Comparison of ENCODE assay signal across 16 cellular contexts in the genomic region with DNA sequence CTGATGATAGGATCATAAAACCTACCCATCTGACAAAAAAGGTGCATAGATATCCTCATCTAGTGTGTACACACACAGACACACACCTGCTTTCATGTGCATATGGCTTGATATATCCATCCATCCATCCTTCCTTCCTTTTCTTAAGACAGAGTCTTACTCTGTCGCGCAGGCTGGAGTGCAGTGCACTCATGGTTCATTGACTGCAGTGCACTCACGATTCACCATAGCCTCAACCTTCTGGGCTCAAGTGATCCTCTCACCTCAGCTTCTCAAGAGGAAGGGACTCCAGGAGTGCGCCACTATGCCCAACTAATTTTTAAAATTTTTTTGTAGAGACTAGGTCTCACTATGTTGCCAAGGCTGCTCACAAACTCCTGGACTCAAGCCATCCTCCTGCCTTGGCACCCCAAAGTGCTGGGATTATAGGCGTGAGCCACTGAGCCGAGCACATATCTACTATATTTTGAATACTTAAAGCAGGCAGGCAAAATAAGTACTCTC. TPM values are rescaled to one million over a fixed set of nuclear protein-coding genes. Genes with fewer than 3 reads are reported as not detected.
DNase-seq lines count a peak whose midpoint lies in the region; ATAC-seq and TF ChIP-seq lines count a peak whose summit lies in the region.
"Had no signal": no experiment of that assay in that cellular context is flagged by ENCODE, and none has a peak within 500 bp of the region (broad histone marks: within the 10 kb centered on the region; RNA-seq: fewer than 3 reads in every experiment).

No MANE protein-coding gene starts in this region.

- H3K27ac Mint-ChIP-seq in immature natural killer cell: peak overlapping the region in 5 of 6 donors; percentile 17 to 71 (median 60)

- peaks cover 0 to 12% (median 3%) of the 10 kb centered on the region in 3 donors for H3K36me3 Mint-ChIP-seq in immature natural killer cell

- no peaks in the 10 kb centered on the region for H3K9me3 Mint-ChIP-seq in immature natural killer cell

- peaks cover 0 to 2% (median 1%) of the 10 kb centered on the region in 3 donors for H3K27me3 Mint-ChIP-seq in immature natural killer cell (ENCODE audit: low read depth in 3 of 3)

- H3K4me3 ChIP-seq in cardiac muscle cell (no peak overlapping the region), left ventricle myocardium inferior (no peak overlapping the region), Panc1 (ENCODE audit: low read depth in 2 of 2, low read length in 2 of 2) (no peak overlapping the region), thyroid gland (replicated peaks in 1 of 3) (no peak overlapping the region), foreskin fibroblast (ENCODE audit: low read depth in 1 of 2, low read length in 2 of 2) (no peak overlapping the region)

- peaks cover 51 to 79% of the 10 kb centered on the region in 2 donors for H3K4me1 Mint-ChIP-seq in immature natural killer cell

- H3K36me3 ChIP-seq in cardiac muscle cell (peaks cover 26% of the 10 kb centered on the region), left ventricle myocardium inferior (peaks cover 33% of the 10 kb centered on the region), Panc1 (ENCODE audit: control insufficient read depth, insufficient read depth, low read length) (peaks cover 28% of the 10 kb centered on the region), thyroid gland (peaks cover 0 to 13% of the 10 kb centered on the region in 2 donors)

- no peak overlapping the region for H3K4me3 Mint-ChIP-seq in immature natural killer cell

- H3K9me3 ChIP-seq in cardiac muscle cell (ENCODE audit: low read depth): no peaks in the 10 kb centered on the region
- H3K9me3 ChIP-seq in left ventricle myocardium inferior (replicated peaks): no peaks in the 10 kb centered on the region
- no peaks in the 10 kb centered on the region for H3K9me3 ChIP-seq in Panc1 (ENCODE audit: control insufficient read depth, insufficient read depth, low read depth, low read length)
- H3K9me3 ChIP-seq in thyroid gland: no peaks in the 10 kb centered on the region
- H3K9me3 ChIP-seq: neutrophil had no signal

- H3K27ac ChIP-seq in cardiac muscle cell (peak overlapping the region; percentile 47), left ventricle myocardium inferior (replicated peaks) (no peak overlapping the region), Panc1 (ENCODE audit: low read length) (no peak overlapping the region), thyroid gland (peak overlapping the region; percentile 17 to 27 (median 21))
- H3K27ac ChIP-seq: foreskin keratinocyte, neutrophil, RWPE1 had no signal

- 32 to 45% methylated on average over 6 of the region's 6 CpGs for WGBS in thyroid gland, 2 donors

- CTCF ChIA-PET in Panc1 (lab: Charles Lee): no interaction called here

- intact Hi-C loops in left ventricle myocardium inferior (cut with micrococcal nuclease): no loop called here
- intact Hi-C loops in Panc1 (cut with micrococcal nuclease; ENCODE audit: unreplicated experiment): no loop called here
- intact Hi-C loops in thyroid gland (cut with DNase I): no loop called here

- POLR2A ChIA-PET in Panc1 (lab: Charles Lee): no interaction called here

- TF ChIP-seq CTCF in cardiac muscle cell (IDR thresholded peaks at IDR 0.05; ENCODE audit: low read depth, low read length) (no peak), left ventricle myocardium inferior (IDR thresholded peaks at IDR 0.05; ENCODE audit: borderline replicate concordance) (no peak), Panc1 (IDR thresholded peaks at IDR 0.05) (no peak), thyroid gland (IDR thresholded peaks at IDR 0.05) (no peak), foreskin fibroblast (IDR thresholded peaks at IDR 0.05; ENCODE audit: low read depth, low read length) (no peak)

- in situ Hi-C loops in Panc1 (cut with HindIII; ENCODE audit: low pct_unique_long_range_greater_than_20kb, low sequenced_read_pairs): no loop called here

- H3K27me3 ChIP-seq in cardiac muscle cell (no peaks in the 10 kb centered on the region), left ventricle myocardium inferior (ENCODE audit: low read depth) (no peaks in the 10 kb centered on the region), Panc1 (ENCODE audit: control insufficient read depth, insufficient read depth, low read length) (no peaks in the 10 kb centered on the region), thyroid gland (no peaks in the 10 kb centered on the region)
- H3K27me3 ChIP-seq: foreskin keratinocyte, neutrophil had no signal

- ATAC-seq in Panc1 (0 out of 2 replicates have a peak, but pooled peaks have one; percentile 10), GM19463 (IDR thresholded peaks at IDR 0.05; ENCODE audit: unreplicated experiment) (no peak)
- ATAC-seq: foreskin keratinocyte had no signal

- no peak for DNase-seq in cardiac muscle cell (ENCODE audit: low read depth in 1 of 2, low spot score in 1 of 2)
- DNase-seq in left ventricle myocardium inferior: no peak
- no peak for DNase-seq in Panc1 (ENCODE audit: low read depth, low spot score)
- DNase-seq in immature natural killer cell: no peak
- DNase-seq in thyroid gland: peak; percentile 74 to 76
- DNase-seq in activated effector memory CD4-positive, alpha-beta T cell treated with anti-CD3 and anti-CD28 coated beads, Interleukin-2, amount 50 U/mL, for 16 hours: no peak
- no peak for DNase-seq in foreskin fibroblast
- DNase-seq: activated CD4-positive, alpha-beta T cell treated with anti-CD3 and anti-CD28 coated beads, Interleukin-2, amount 50 U/mL, for 4 hours; foreskin keratinocyte; left cardiac atrium; midbrain; NCI-H187 treated with DMSO at 0.1 percent for 48 hours; stimulated activated naive CD4-positive, alpha-beta T cell treated with Interleukin-2 at 50 U/mL for 16 hours had no signal

- TF ChIP-seq POLR2A in thyroid gland (IDR thresholded peaks at IDR 0.05): no peak

- H3K4me1 ChIP-seq in cardiac muscle cell (ENCODE audit: low read depth) (peaks cover 4% of the 10 kb centered on the region), left ventricle myocardium inferior (peaks cover 37% of the 10 kb centered on the region), Panc1 (ENCODE audit: control insufficient read depth, insufficient read depth, low read length) (no peaks in the 10 kb centered on the region; the same call in 1 of the 2 replicates), thyroid gland (peaks cover 28% of the 10 kb centered on the region in 2 donors)
- H3K4me1 ChIP-seq: foreskin keratinocyte had no signal

- BruUV-seq in Panc1 (replicated peaks; lab: Mats Ljungman, UMichigan): no TSS peak

RNA-seq across cellular contexts. Expression of gene ADNP, which starts 27.1 kb away (rescaled TPM):
- total RNA-seq in cardiac muscle cell: 31.1 and 50.8 TPM in 2 replicates
- 23.2 and 25.2 TPM in 2 replicates for polyA plus RNA-seq in cardiac muscle cell
- total RNA-seq in left ventricle myocardium inferior: 27.3 TPM
- 65.1 TPM for total RNA-seq in Panc1 (2021; ENCODE audit: unreplicated experiment)
- polyA plus RNA-seq in Panc1 (2012; ENCODE audit: insufficient read length): 32.5 TPM
- polyA plus RNA-seq in immature natural killer cell: 1 to 10 TPM; 3.0 to 8.4 (median 3.8) TPM
- total RNA-seq in thyroid gland: 10 to 100 TPM; 55.5 to 68.9 (median 63.5) TPM

RNA-seq across cellular contexts. Expression of gene DPM1, which starts 54.2 kb away (rescaled TPM):
- total RNA-seq in cardiac muscle cell (65.2 and 76.2 TPM in 2 replicates), left ventricle myocardium inferior (44.9 TPM), Panc1 (2021; ENCODE audit: unreplicated experiment) (50.2 TPM), thyroid gland (10 to 100 TPM; 48.8 to 83.1 (median 60.2) TPM)
- polyA plus RNA-seq in cardiac muscle cell (83.4 and 89.8 TPM in 2 replicates), immature natural killer cell (10 to 100 TPM; 46.6 to 61.8 (median 52.8) TPM)
- 39.6 TPM for polyA plus RNA-seq in Panc1 (2012; ENCODE audit: insufficient read length)

RNA-seq across cellular contexts. Expression of gene MOCS3, which starts 54.5 kb away (rescaled TPM):
- 9.4 and 9.6 TPM in 2 replicates for total RNA-seq in cardiac muscle cell
- polyA plus RNA-seq in cardiac muscle cell: 6.2 and 10.3 TPM in 2 replicates
- total RNA-seq in left ventricle myocardium inferior: 2.8 TPM
- 5.8 TPM for total RNA-seq in Panc1 (2021; ENCODE audit: unreplicated experiment)
- 3.5 TPM for polyA plus RNA-seq in Panc1 (2012; ENCODE audit: insufficient read length)
- polyA plus RNA-seq in immature natural killer cell: 1 to 10 TPM; 2.9 to 3.7 (median 3.1) TPM
- 1 to 10 TPM; 6.7 to 7.8 (median 7.6) TPM for total RNA-seq in thyroid gland

Comparison
In these comparisons a context has a peak if more than half of its experiments do, and no peak if none do; other contexts are left out.
1. H3K27ac ChIP-seq: peak in cardiac muscle cell (single experiment) and thyroid gland (3 of 3); none in left ventricle myocardium inferior (single experiment) and Panc1 (single experiment).
2. DNase-seq: peak in thyroid gland (2 of 2); none in cardiac muscle cell (0 of 2), left ventricle myocardium inferior (single experiment), Panc1 (single experiment), immature natural killer cell (0 of 3), activated effector memory CD4-positive, alpha-beta T cell treated with anti-CD3 and anti-CD28 coated beads, Interleukin-2, amount 50 U/mL, for 16 hours (single experiment) and foreskin fibroblast (0 of 2).